7 cellular contexts compared by ENCODE assay signal in the genomic region with DNA sequence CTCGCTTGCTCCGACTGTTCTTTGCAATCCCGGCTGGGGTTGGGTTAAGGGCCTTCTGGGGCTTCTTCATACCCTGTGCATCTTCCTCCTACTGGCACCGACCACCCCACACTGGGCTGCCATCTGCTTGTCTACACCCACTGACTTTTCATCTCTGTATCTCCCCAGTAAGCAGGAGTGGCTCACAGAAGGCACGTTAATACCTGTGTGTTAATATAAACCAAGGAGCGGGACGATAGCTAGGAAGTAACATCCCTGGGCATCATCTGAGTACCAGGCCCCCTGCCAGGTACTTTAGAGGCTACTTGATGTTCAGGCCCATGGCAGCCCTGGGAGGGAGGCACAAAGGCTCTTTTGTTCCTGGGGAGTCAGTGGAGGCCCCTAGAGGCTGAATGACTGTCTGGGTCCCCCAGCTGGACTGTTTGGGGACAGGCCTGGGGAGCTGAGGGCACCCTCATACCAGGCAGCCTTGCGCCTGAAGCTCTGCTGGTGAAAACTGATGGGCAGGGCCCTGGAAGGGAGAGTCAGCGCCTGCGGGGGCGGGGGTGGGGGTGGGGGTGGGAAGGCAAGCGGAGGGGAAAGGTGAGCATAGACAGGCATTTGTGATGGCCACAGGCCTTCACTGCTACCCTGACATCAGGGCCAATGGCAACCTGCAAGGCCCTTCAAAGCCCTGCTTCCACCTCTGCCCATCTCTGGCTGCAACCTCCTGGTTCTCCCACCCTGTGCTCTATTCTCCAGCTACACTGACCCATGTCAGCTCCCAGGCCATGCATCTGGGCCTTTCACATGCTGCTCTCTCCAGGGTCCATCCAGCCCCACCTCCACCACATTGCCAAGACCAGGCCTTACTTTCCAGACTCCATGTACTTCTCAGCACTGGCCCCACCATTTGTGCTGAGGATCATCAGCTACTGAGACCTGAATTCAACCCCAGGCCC.
A peak's percentile ranks its signal among the peaks of the same experiment; 100 is the strongest.
DNase-seq lines count a peak whose midpoint lies in the region; TF ChIP-seq lines count a peak whose summit lies in the region.

No MANE protein-coding gene starts in this region.

- H3K9me3 Mint-ChIP-seq in nephron progenitor cell = peaks cover 6% of the 10 kb centered on the region

- no peaks in the 10 kb centered on the region for H3K36me3 ChIP-seq in OCI-LY3 (replicated peaks; ENCODE audit: low read depth, low read length)
- no peaks in the 10 kb centered on the region for H3K36me3 ChIP-seq in duodenal mucosa (ENCODE audit: control insufficient read depth in 1 of 2, insufficient read depth in 2 of 2, low read length in 2 of 2)

- peak overlapping the region; percentile 61 for H3K4me3 Mint-ChIP-seq in nephron progenitor cell

- in situ Hi-C loops in GM13976 (cut with MboI; ENCODE audit: low sequenced_read_pairs, unreplicated experiment) = no loop called here

- peak overlapping the region; percentile 78 for H2AFZ ChIP-seq in OCI-LY3 (ENCODE audit: low read depth, low read length)

- no peaks in the 10 kb centered on the region for H4K20me1 ChIP-seq in OCI-LY3 (ENCODE audit: insufficient read depth, low read length)

- H3K79me2 ChIP-seq in OCI-LY3 (ENCODE audit: low read length) = peaks cover 4% of the 10 kb centered on the region; the same call in 1 of the 2 replicates

- H3K9me3 ChIP-seq in OCI-LY3 (ENCODE audit: insufficient read depth, low read length) (no peaks in the 10 kb centered on the region), duodenal mucosa (ENCODE audit: control insufficient read depth in 1 of 2, low read length in 2 of 2) (no peaks in the 10 kb centered on the region)

- H3K27me3 ChIP-seq in OCI-LY3 (ENCODE audit: low read depth, low read length) = no peaks in the 10 kb centered on the region
- no peaks in the 10 kb centered on the region for H3K27me3 ChIP-seq in duodenal mucosa (ENCODE audit: control insufficient read depth in 1 of 2, insufficient read depth in 2 of 2, low read length in 2 of 2)

- H3K4me3 ChIP-seq in OCI-LY3 (ENCODE audit: low read length) (peak overlapping the region; percentile 79), duodenal mucosa (ENCODE audit: low read depth in 1 of 2, low read length in 2 of 2) (peak overlapping the region; percentile 41 to 70)

- peak overlapping the region; percentile 97 for H3K4me2 ChIP-seq in OCI-LY3 (ENCODE audit: low read length)

- DNase-seq in GM13976 (ENCODE audit: low spot score) (peak; percentile 59), nephron progenitor cell (no peak), NCI-H82 (lab: John Stamatoyannopoulos, UW) (no peak), islet precursor cell (no peak), NCI-H1694 treated with DMSO at 0.1 percent for 48 hours (lab: John Stamatoyannopoulos, UW) (no peak)

- H3K4me1 Mint-ChIP-seq in nephron progenitor cell = peaks cover 17% of the 10 kb centered on the region

- H3K36me3 Mint-ChIP-seq in nephron progenitor cell (ENCODE audit: low read depth) = no peaks in the 10 kb centered on the region

- TF ChIP-seq CTCF in GM13976 (IDR thresholded peaks at IDR 0.05; ENCODE audit: borderline replicate concordance, control extremely low read depth, extremely low read depth, insufficient read depth, missing control alignments) (no peak), OCI-LY3 (IDR thresholded peaks at IDR 0.05; ENCODE audit: low read depth, low read length) (no peak), nephron progenitor cell (IDR thresholded peaks at IDR 0.05) (no peak)

- H3K27me3 Mint-ChIP-seq in nephron progenitor cell (ENCODE audit: low read depth, poor library complexity) = no peaks in the 10 kb centered on the region

- peak overlapping the region; percentile 60 for H3K27ac ChIP-seq in OCI-LY3 (ENCODE audit: low read length)
- peak overlapping the region; percentile 6 for H3K27ac ChIP-seq in duodenal mucosa (ENCODE audit: low read depth, low read length)

- peaks cover 9% of the 10 kb centered on the region for H3K4me1 ChIP-seq in OCI-LY3 (ENCODE audit: low read length)
- H3K4me1 ChIP-seq in duodenal mucosa (ENCODE audit: control insufficient read depth in 1 of 2, insufficient read depth in 2 of 2, low read length in 2 of 2) = peaks cover 11 to 20% of the 10 kb centered on the region in 2 donors

- H3K9ac ChIP-seq in OCI-LY3 (ENCODE audit: low read length) = peak overlapping the region; percentile 83
- H3K9ac ChIP-seq in duodenal mucosa (ENCODE audit: low read depth in 1 of 2, low read length in 2 of 2) = peak overlapping the region; percentile 37 to 91

- H3K27ac Mint-ChIP-seq in nephron progenitor cell = peak overlapping the region; percentile 51
